ENCODE assay signal across 8 cellular contexts in the genomic region with DNA sequence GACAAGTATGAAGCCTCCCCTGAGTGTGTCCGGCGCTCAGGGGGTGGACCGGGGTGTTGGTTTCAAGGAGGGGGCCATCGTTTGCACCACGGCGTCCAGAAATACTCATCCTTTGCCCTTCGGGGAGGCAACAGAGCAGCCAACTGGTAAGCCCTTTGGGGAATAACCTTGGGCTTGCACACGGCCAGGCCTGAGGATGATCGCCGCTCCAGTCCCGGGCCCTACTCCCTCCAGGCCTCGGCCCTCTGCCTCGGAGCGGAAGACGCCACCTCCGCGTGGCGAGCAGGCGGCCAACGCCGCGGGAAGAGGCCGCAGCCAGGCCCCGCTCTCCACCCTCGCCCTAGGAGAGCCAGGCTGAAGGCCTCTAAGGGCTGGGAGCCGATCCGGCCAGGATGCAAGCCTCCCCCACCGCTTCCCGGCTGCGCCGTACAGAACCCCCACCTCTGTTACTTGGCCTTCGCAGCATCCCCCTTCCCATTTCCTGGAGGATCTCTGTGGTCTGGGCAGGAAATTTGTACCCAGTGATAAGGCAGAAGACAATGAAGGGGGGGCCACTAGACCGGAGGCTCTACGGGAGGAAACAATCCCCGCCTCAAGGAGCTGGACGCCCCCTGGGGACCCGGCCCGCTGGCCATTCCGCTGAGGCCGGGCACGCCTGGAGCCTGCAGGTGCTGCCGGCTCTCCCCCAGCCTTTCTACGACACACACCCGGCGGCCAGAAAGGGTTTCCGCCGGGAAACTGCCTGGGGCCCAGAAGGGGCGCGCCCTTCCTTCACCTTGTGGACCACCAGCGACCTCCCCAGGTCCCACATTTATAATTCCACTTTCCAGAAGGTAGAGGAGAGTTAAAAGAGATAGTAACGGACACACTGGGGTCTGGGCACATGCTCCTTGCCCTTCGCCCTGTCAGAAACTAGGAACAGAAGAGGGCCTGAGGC. TPM values are rescaled to one million over a fixed set of nuclear protein-coding genes. Genes with fewer than 3 reads are reported as not detected.
DNase-seq lines count a peak whose midpoint lies in the region; ATAC-seq and TF ChIP-seq lines count a peak whose summit lies in the region.

No MANE protein-coding gene starts in this region.

- peaks cover 6 to 43% of the 10 kb centered on the region in 2 donors for H3K4me1 ChIP-seq in adrenal gland (replicated peaks in 1 of 2)
- H3K4me1 ChIP-seq in iPS-20b (ENCODE audit: insufficient read depth, low read length) = peaks cover 19% of the 10 kb centered on the region; the same call in 1 of the 2 replicates

- H3K9ac ChIP-seq in iPS-20b (ENCODE audit: low read depth, low read length) = no peak overlapping the region

- H3K36me3 ChIP-seq in adrenal gland (replicated peaks in 1 of 2) = no peaks in the 10 kb centered on the region
- peaks cover 3% of the 10 kb centered on the region for H3K36me3 ChIP-seq in iPS-20b (ENCODE audit: insufficient read depth, low read depth, low read length)

- no peaks in the 10 kb centered on the region for H3K9me3 ChIP-seq in adrenal gland (replicated peaks in 1 of 3)
- no peaks in the 10 kb centered on the region for H3K9me3 ChIP-seq in iPS-20b (ENCODE audit: insufficient read depth, low read depth, low read length)

- DNase-seq in adrenal gland (peak in 5 of 7 donors; percentile 41 to 75 (median 53)), NCI-H748 treated with DMSO at 0.1 percent for 48 hours (lab: John Stamatoyannopoulos, UW) (no peak), LoVo (ENCODE audit: low spot score) (no peak)
- DNase-seq in stimulated activated naive CD8-positive, alpha-beta T cell treated with anti-CD3 and anti-CD28 coated beads, Interleukin-15, amount 100 ng/mL, for 72 hours = no peak
- DNase-seq in stimulated activated CD4-positive, alpha-beta T cell treated with anti-CD3 and anti-CD28 coated beads, Interleukin-15, amount 100 ng/mL, for 24 hours = no peak

- peaks cover 51% of the 10 kb centered on the region for H3K4me1 Mint-ChIP-seq in stimulated activated naive CD8-positive, alpha-beta T cell treated with anti-CD3 and anti-CD28 coated beads, Interleukin-15, amount 100 ng/mL, for 72 hours

- intact Hi-C loops in adrenal gland (cut with DNase I) = loop anchor here (5.0 kb wide), 1 partner anchor 87 kb away; a partner anchor contains a TSS

- WGBS in adrenal gland, 4 donors = 21 to 30% (median 22%) methylated on average over 12 to 52 of the region's 52 CpGs

- H3K27ac ChIP-seq in adrenal gland (peak overlapping the region in 3 of 5 donors; percentile 21 to 55 (median 29)), iPS-20b (ENCODE audit: low read length) (no peak overlapping the region)

- peak overlapping the region in 1 of 2 donors; percentile 79 for H3K27ac Mint-ChIP-seq in stimulated activated naive CD8-positive, alpha-beta T cell treated with anti-CD3 and anti-CD28 coated beads, Interleukin-15, amount 100 ng/mL, for 72 hours

- peaks cover 66% of the 10 kb centered on the region for H3K27me3 Mint-ChIP-seq in stimulated activated naive CD8-positive, alpha-beta T cell treated with anti-CD3 and anti-CD28 coated beads, Interleukin-15, amount 100 ng/mL, for 72 hours

- TF ChIP-seq POLR2A in adrenal gland (IDR thresholded peaks at IDR 0.05) = no peak

- ATAC-seq in GM21786 (IDR thresholded peaks at IDR 0.05; ENCODE audit: unreplicated experiment) (peak; percentile 5), HG03432 (IDR thresholded peaks at IDR 0.05; ENCODE audit: unreplicated experiment) (no peak)
- ATAC-seq in stimulated activated naive CD8-positive, alpha-beta T cell treated with anti-CD3 and anti-CD28 coated beads, Interleukin-15, amount 100 ng/mL, for 72 hours = no peak

- peak overlapping the region; percentile 43 to 84 for H3K4me3 Mint-ChIP-seq in stimulated activated naive CD8-positive, alpha-beta T cell treated with anti-CD3 and anti-CD28 coated beads, Interleukin-15, amount 100 ng/mL, for 72 hours

- H3K27me3 ChIP-seq in adrenal gland = peaks cover 43% of the 10 kb centered on the region
- peaks cover 90% of the 10 kb centered on the region for H3K27me3 ChIP-seq in iPS-20b (ENCODE audit: insufficient read depth, low read length)

- TF ChIP-seq CTCF in adrenal gland (IDR thresholded peaks at IDR 0.05) = no peak

- peak overlapping the region in 1 of 4 donors; percentile 47 for H3K4me3 ChIP-seq in adrenal gland
- H3K4me3 ChIP-seq in iPS-20b (ENCODE audit: low read length) = peak overlapping the region; percentile 54; the same call in 1 of the 2 replicates

- H3K9me3 Mint-ChIP-seq in stimulated activated naive CD8-positive, alpha-beta T cell treated with anti-CD3 and anti-CD28 coated beads, Interleukin-15, amount 100 ng/mL, for 72 hours = no peaks in the 10 kb centered on the region

RNA-seq across cellular contexts. Expression of a gene that starts 2.6 kb away (rescaled TPM):
- 10 to 100 TPM; 10.6 to 36.9 (median 29.3) TPM for total RNA-seq in adrenal gland
- polyA plus RNA-seq in adrenal gland = 10 to 100 TPM; 17.1 to 31.2 (median 21.5) TPM

RNA-seq across cellular contexts. Expression of a gene that starts 7.5 kb away (rescaled TPM):
- total RNA-seq in adrenal gland = 1 to 10 TPM in 1 of 8 donors, under 1 TPM in 3, not detected in 4; 0.25 to 1.4 (median 0.48) TPM
- 1 to 10 TPM in 1 of 3 donors, under 1 TPM in 2; 0.29 to 2.4 (median 0.67) TPM for polyA plus RNA-seq in adrenal gland

RNA-seq across cellular contexts. Expression of a gene that starts 19.8 kb away (rescaled TPM):
- 1 to 10 TPM in 6 of 8 donors, not detected in 2; 1.2 to 4.1 (median 3.4) TPM for total RNA-seq in adrenal gland
- 10 to 100 TPM in 1 of 3 donors, 1 to 10 TPM in 2; 5.1 to 10.9 (median 9.6) TPM for polyA plus RNA-seq in adrenal gland

RNA-seq across cellular contexts. Expression of a gene that starts 40.7 kb away (rescaled TPM):
- total RNA-seq in adrenal gland = 10 to 100 TPM in 3 of 8 donors, 1 to 10 TPM in 5; 4.4 to 16.2 (median 6.3) TPM
- 10 to 100 TPM in 2 of 3 donors, 1 to 10 TPM in 1; 7.1 to 16.8 (median 16.2) TPM for polyA plus RNA-seq in adrenal gland

Comparison
In these comparisons a context has a peak if more than half of its experiments do, and no peak if none do; other contexts are left out.
1. DNase-seq: peak in adrenal gland (5 of 7); none in stimulated activated naive CD8-positive, alpha-beta T cell treated with anti-CD3 and anti-CD28 coated beads, Interleukin-15, amount 100 ng/mL, for 72 hours (0 of 2), stimulated activated CD4-positive, alpha-beta T cell treated with anti-CD3 and anti-CD28 coated beads, Interleukin-15, amount 100 ng/mL, for 24 hours (single experiment), NCI-H748 treated with DMSO at 0.1 percent for 48 hours (single experiment) and LoVo (single experiment).